ENCODE assay signal across 9 cellular contexts in the genomic region with DNA sequence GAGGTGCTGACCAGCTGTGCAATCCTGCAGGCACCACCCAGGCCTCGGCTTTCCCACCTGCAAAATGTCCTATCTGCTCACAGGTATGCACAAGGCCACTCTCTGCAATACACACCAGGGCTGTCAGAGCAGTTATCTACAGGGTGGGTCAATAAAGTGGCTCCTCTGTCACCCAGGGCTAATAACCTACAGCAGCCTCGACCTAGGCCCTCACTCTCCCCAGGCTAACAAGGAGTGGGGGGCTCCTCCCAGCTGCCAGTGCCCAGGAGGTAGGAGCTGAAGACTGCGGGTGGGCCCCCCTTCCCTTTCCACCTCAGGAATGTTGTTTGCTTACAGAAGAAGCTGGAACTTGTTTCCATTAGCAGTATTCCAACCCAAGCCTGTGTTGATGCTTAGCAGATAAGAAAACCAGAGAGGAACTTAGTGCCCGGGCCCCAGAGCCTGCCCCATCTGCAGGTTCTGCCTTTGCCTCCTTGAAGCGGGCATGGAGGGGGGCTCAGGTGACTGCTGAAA. TPM values are rescaled to one million over a fixed set of nuclear protein-coding genes. Genes with fewer than 3 reads are reported as not detected.
DNase-seq lines count a peak whose midpoint lies in the region; ATAC-seq and TF ChIP-seq lines count a peak whose summit lies in the region.
"Had no signal": no experiment of that assay in that cellular context is flagged by ENCODE, and none has a peak within 500 bp of the region (broad histone marks: within the 10 kb centered on the region; RNA-seq: fewer than 3 reads in every experiment).

No MANE protein-coding gene starts in this region.

- H3K9me3 ChIP-seq in HCT116 (ENCODE audit: control insufficient read depth in 1 of 2, insufficient read depth in 1 of 2, low read depth in 1 of 2, low read length in 2 of 2) (no peaks in the 10 kb centered on the region), spleen (no peaks in the 10 kb centered on the region)

- no peaks in the 10 kb centered on the region for H3K9me2 ChIP-seq in HCT116 (ENCODE audit: insufficient read depth)

- H2AFZ ChIP-seq in HCT116 (ENCODE audit: low read depth, low read length, poor library complexity, severe bottlenecking) = no peak overlapping the region

- peak overlapping the region; percentile 8 for H3K4me3 Mint-ChIP-seq in activated CD8-positive, alpha-beta T cell treated with anti-CD3 and anti-CD28 coated beads for 36 hours
- peak overlapping the region; percentile 12 to 75 (median 50) for H3K4me3 Mint-ChIP-seq in immature natural killer cell

- intact Hi-C loops in HCT116 (cut with micrococcal nuclease) = no loop called here
- intact Hi-C loops in activated CD8-positive, alpha-beta T cell treated with anti-CD3 and anti-CD28 coated beads for 36 hours (cut with micrococcal nuclease) = no loop called here
- intact Hi-C loops in spleen (cut with DNase I; ENCODE audit: low total_unique reads) = no loop called here

- WGBS in spleen, 5 donors = 21 to 40% (median 38%) methylated on average over 4 to 5 of the region's 5 CpGs

- no peaks in the 10 kb centered on the region for H3K27me3 Mint-ChIP-seq in activated CD8-positive, alpha-beta T cell treated with anti-CD3 and anti-CD28 coated beads for 36 hours
- peaks cover 4 to 6% (median 6%) of the 10 kb centered on the region in 3 donors for H3K27me3 Mint-ChIP-seq in immature natural killer cell (ENCODE audit: low read depth in 3 of 3)

- ATAC-seq in HCT116 = no peak
- no peak for ATAC-seq in activated CD8-positive, alpha-beta T cell treated with anti-CD3 and anti-CD28 coated beads for 36 hours
- no peak for ATAC-seq in HG03196 (IDR thresholded peaks at IDR 0.05; ENCODE audit: unreplicated experiment)
- no peak for ATAC-seq in HG03135 (IDR thresholded peaks at IDR 0.05; ENCODE audit: unreplicated experiment)
- no peak for ATAC-seq in GM19455 (IDR thresholded peaks at IDR 0.05; ENCODE audit: unreplicated experiment)

- H3K27ac Mint-ChIP-seq in activated CD8-positive, alpha-beta T cell treated with anti-CD3 and anti-CD28 coated beads for 36 hours = peak overlapping the region; percentile 98
- H3K27ac Mint-ChIP-seq in immature natural killer cell = peak overlapping the region; percentile 81 to 98 (median 95)

- POLR2A ChIA-PET in HCT116 (lab: Charles Lee) = no interaction called here
- POLR2A ChIA-PET in activated CD8-positive, alpha-beta T cell treated with anti-CD3 and anti-CD28 coated beads for 36 hours (lab: Charles Lee) = interaction anchor here (1.0 to 44.1 kb wide), 3 partner anchors 7 to 105 kb away, joined by 4 to 1125 read pairs (median 1125); a partner anchor contains a TSS

- H4K20me1 ChIP-seq in HCT116 (ENCODE audit: insufficient read depth) = peaks cover 19% of the 10 kb centered on the region; the same call in 1 of the 2 replicates

- H3K79me2 ChIP-seq in HCT116 (ENCODE audit: insufficient read depth, low read length) = peaks cover 98% of the 10 kb centered on the region

- TF ChIP-seq POLR2A in HCT116 (IDR thresholded peaks at IDR 0.05; ENCODE audit: borderline replicate concordance, extremely low read depth, insufficient read depth, insufficient read length) (no peak), spleen (IDR thresholded peaks at IDR 0.05) (no peak)

- H3K27ac ChIP-seq in HCT116 (ENCODE audit: low read depth, low read length) (no peak overlapping the region), spleen (peak overlapping the region; percentile 35 to 100 (median 97))

- H3K9ac ChIP-seq in HCT116 (ENCODE audit: low read length) = no peak overlapping the region

- DNase-seq in HCT116 (ENCODE audit: low read depth, low spot score) (no peak), immature natural killer cell (no peak), spleen (no peak), Ammon's horn (ENCODE audit: low spot score) (no peak)
- no peak for DNase-seq in activated CD8-positive, alpha-beta T cell treated with anti-CD3 and anti-CD28 coated beads for 36 hours
- DNase-seq: nucleus accumbens had no signal

- no peaks in the 10 kb centered on the region for H3K27me3 ChIP-seq in HCT116 (ENCODE audit: insufficient read depth, low read length)
- no peaks in the 10 kb centered on the region for H3K27me3 ChIP-seq in spleen (replicated peaks in 1 of 7)

- RAD21 ChIA-PET in HCT116 (lab: Charles Lee; ENCODE audit: low non-redundant PET in 1 of 2, low total read pairs in 2 of 2, uncharacterized antibody in 2 of 2, unreplicated experiment in 2 of 2) = no interaction called here

- H3K36me3 ChIP-seq in HCT116 (ENCODE audit: control insufficient read depth in 1 of 2, insufficient read depth in 2 of 2, low read length in 2 of 2) = no peaks in the 10 kb centered on the region
- H3K36me3 ChIP-seq in spleen = peaks cover 0 to 54% (median 3%) of the 10 kb centered on the region in 6 donors

- H3K4me1 ChIP-seq in HCT116 (ENCODE audit: control insufficient read depth in 1 of 2, insufficient read depth in 2 of 2, low read length in 2 of 2) (peaks cover 76 to 96% of the 10 kb centered on the region in 2 experiments), spleen (peaks cover 95 to 100% (median 100%) of the 10 kb centered on the region in 6 donors)

- peaks cover 92% of the 10 kb centered on the region for H3K4me1 Mint-ChIP-seq in activated CD8-positive, alpha-beta T cell treated with anti-CD3 and anti-CD28 coated beads for 36 hours (ENCODE audit: low read depth)
- peaks cover 95 to 99% of the 10 kb centered on the region in 2 donors for H3K4me1 Mint-ChIP-seq in immature natural killer cell

- no peak overlapping the region for H3K4me3 ChIP-seq in HCT116 (replicated peaks in 1 of 2; ENCODE audit: low read depth in 1 of 2, low read length in 2 of 2)
- peak overlapping the region in 1 of 8 donors; percentile 25 for H3K4me3 ChIP-seq in spleen

- BruUV-seq in HCT116 (replicated peaks; lab: Mats Ljungman, UMichigan) = no TSS peak

- no peak for TF ChIP-seq RAD21 in HCT116 (IDR thresholded peaks at IDR 0.05; ENCODE audit: low read depth)

- peak overlapping the region; percentile 24; the same call in 1 of the 2 replicates for H3K4me2 ChIP-seq in HCT116 (ENCODE audit: low read length)

- H3K9me3 Mint-ChIP-seq in activated CD8-positive, alpha-beta T cell treated with anti-CD3 and anti-CD28 coated beads for 36 hours = no peaks in the 10 kb centered on the region
- no peaks in the 10 kb centered on the region for H3K9me3 Mint-ChIP-seq in immature natural killer cell

- CTCF ChIA-PET in HCT116 (lab: Charles Lee) = no interaction called here
- CTCF ChIA-PET in activated CD8-positive, alpha-beta T cell treated with anti-CD3 and anti-CD28 coated beads for 36 hours (lab: Charles Lee) = interaction anchor here (0.6 to 1.7 kb wide), 3 partner anchors 19 to 60 kb away, joined by 3 to 5 read pairs (median 3); no protein-coding TSS in a partner anchor

- H3K36me3 Mint-ChIP-seq in activated CD8-positive, alpha-beta T cell treated with anti-CD3 and anti-CD28 coated beads for 36 hours (ENCODE audit: low read depth) = peaks cover 61% of the 10 kb centered on the region
- H3K36me3 Mint-ChIP-seq in immature natural killer cell = no peaks in the 10 kb centered on the region

- TF ChIP-seq CTCF in HCT116 (IDR thresholded peaks at IDR 0.05 in 2 of 3, conservative IDR thresholded peaks at IDR 0.05 in 1 of 3; ENCODE audit: borderline replicate concordance in 1 of 3, insufficient read depth in 1 of 3, low read depth in 2 of 3, low read length in 2 of 3) (no peak), spleen (IDR thresholded peaks at IDR 0.05 in 8 of 11, conservative IDR thresholded peaks at IDR 0.05 in 3 of 11) (no peak)
- TF ChIP-seq CTCF in activated CD8-positive, alpha-beta T cell treated with anti-CD3 and anti-CD28 coated beads for 36 hours (IDR thresholded peaks at IDR 0.05) = no peak

TF ChIP-seq in HCT116, 20 proteins besides CTCF, POLR2A, EP300 and RAD21 (continues in another document):
- TF ChIP-seq ZFX (IDR thresholded peaks at IDR 0.05) (no peak), ELF1 (IDR thresholded peaks at IDR 0.05; ENCODE audit: borderline replicate concordance, low read depth) (no peak), CBX3 (IDR thresholded peaks at IDR 0.05; ENCODE audit: low read depth) (no peak), EZH2phosphoT487 (IDR thresholded peaks at IDR 0.05; ENCODE audit: borderline replicate concordance) (no peak), JUND (IDR thresholded peaks at IDR 0.05) (no peak), SIN3A (IDR thresholded peaks at IDR 0.05; ENCODE audit: low read depth) (no peak)
- TF ChIP-seq, protein P1, sequence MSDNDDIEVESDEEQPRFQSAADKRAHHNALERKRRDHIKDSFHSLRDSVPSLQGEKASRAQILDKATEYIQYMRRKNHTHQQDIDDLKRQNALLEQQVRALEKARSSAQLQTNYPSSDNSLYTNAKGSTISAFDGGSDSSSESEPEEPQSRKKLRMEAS (IDR thresholded peaks at IDR 0.05) = no peak
- TF ChIP-seq, protein P2, sequence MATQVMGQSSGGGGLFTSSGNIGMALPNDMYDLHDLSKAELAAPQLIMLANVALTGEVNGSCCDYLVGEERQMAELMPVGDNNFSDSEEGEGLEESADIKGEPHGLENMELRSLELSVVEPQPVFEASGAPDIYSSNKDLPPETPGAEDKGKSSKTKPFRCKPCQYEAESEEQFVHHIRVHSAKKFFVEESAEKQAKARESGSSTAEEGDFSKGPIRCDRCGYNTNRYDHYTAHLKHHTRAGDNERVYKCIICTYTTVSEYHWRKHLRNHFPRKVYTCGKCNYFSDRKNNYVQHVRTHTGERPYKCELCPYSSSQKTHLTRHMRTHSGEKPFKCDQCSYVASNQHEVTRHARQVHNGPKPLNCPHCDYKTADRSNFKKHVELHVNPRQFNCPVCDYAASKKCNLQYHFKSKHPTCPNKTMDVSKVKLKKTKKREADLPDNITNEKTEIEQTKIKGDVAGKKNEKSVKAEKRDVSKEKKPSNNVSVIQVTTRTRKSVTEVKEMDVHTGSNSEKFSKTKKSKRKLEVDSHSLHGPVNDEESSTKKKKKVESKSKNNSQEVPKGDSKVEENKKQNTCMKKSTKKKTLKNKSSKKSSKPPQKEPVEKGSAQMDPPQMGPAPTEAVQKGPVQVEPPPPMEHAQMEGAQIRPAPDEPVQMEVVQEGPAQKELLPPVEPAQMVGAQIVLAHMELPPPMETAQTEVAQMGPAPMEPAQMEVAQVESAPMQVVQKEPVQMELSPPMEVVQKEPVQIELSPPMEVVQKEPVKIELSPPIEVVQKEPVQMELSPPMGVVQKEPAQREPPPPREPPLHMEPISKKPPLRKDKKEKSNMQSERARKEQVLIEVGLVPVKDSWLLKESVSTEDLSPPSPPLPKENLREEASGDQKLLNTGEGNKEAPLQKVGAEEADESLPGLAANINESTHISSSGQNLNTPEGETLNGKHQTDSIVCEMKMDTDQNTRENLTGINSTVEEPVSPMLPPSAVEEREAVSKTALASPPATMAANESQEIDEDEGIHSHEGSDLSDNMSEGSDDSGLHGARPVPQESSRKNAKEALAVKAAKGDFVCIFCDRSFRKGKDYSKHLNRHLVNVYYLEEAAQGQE (IDR thresholded peaks at IDR 0.05; ENCODE audit: low read depth) = no peak

RNA-seq across cellular contexts. Expression of a gene that starts 26.8 kb away (rescaled TPM):
- total RNA-seq in HCT116 (2021; ENCODE audit: unreplicated experiment) = 258 TPM
- 205 and 249 TPM in 2 replicates for polyA plus RNA-seq in HCT116 (2012)
- total RNA-seq in activated CD8-positive, alpha-beta T cell treated with anti-CD3 and anti-CD28 coated beads for 36 hours = 100 to 1,000 TPM; 624 to 679 TPM
- 100 to 1,000 TPM in 1 of 3 donors, 10 to 100 TPM in 1, 1 to 10 TPM in 1; 8.7 to 355 (median 40.2) TPM for polyA plus RNA-seq in immature natural killer cell
- 1,000 to 10,000 TPM in 4 of 7 donors, 100 to 1,000 TPM in 3; 575 to 1,376 (median 1,013) TPM for total RNA-seq in spleen
- 100 to 1,000 TPM in 1 of 3 donors, 10 to 100 TPM in 2; 59.8 to 166 (median 71.1) TPM for polyA plus RNA-seq in spleen
